ENCODE assay signal across 5 cellular contexts in genomic region chr11:87753143-87753542, GRCh38.
"Had no signal": no experiment of that assay in that cellular context is flagged by ENCODE, and none has a peak within 500 bp of the region (broad histone marks: within the 10 kb centered on the region; RNA-seq: fewer than 3 reads in every experiment).

No MANE protein-coding gene starts in this region.

- DNase-seq: IMR-90, KBM-7 had no signal

- ATAC-seq: HepG2, K562 had no signal

- H3K4me3 ChIP-seq: K562 had no signal

- H3K27ac ChIP-seq: HL-60 had no signal
